ENCODE assay signal across 27 cellular contexts in the genomic region with DNA sequence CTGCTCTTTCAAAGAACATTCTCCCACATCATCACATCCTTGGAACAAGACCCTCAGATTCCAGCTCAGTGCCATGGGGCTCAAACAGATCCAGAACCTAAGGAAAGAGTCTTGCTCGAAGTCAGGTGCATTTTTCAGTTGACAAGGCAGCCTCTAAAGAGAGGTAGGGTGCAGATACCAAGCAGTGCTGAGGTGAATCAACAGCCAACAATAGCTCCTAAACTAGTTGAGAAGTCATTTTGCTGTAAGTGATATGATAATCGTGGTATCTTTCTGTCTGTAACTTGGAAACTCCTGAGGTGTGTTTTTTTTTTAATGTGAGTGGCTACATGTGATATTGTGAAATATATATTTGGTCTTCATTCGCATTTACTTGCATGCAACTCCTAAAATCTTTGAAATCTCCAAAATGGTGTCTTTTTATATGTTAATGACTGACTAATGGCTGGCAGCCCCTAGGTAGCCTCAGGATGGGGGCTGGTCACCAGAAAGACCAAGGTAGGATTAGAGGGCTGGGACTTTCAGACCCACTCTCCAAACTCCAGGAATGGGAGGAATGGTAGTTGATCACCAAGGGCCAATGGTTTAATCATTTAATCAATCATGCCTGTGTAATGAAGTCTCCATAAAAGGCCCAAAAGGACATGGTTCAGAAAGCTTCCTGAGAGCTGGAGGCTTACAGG.
DNase-seq lines count a peak whose midpoint lies in the region; ATAC-seq and TF ChIP-seq lines count a peak whose summit lies in the region.
"Had no signal": no experiment of that assay in that cellular context is flagged by ENCODE, and none has a peak within 500 bp of the region (broad histone marks: within the 10 kb centered on the region; RNA-seq: fewer than 3 reads in every experiment).

No MANE protein-coding gene starts in this region.

- H3F3A ChIP-seq in GM23338 (replicated peaks; ENCODE audit: low read depth): no peaks in the 10 kb centered on the region; the same call in 1 of the 2 replicates

- no peaks in the 10 kb centered on the region for H3K9me2 ChIP-seq in GM23338 (ENCODE audit: insufficient read depth)

- H3K36me3 Mint-ChIP-seq in GM23338 (ENCODE audit: low read depth) (peaks cover 90% of the 10 kb centered on the region), CD14-positive monocyte (peaks cover 74 to 79% of the 10 kb centered on the region in 2 donors)
- H3K36me3 Mint-ChIP-seq in activated T-helper 2 cell treated with anti-CD3 and anti-CD28 coated beads, Interferon-gamma antibody, Interleukin-2, Interleukin-4, amounts not matched to agents 10 μg/mL and 5 μg/mL and 100 μg/mL, durations not matched to agents 14 hours and 24 hours and 36 hours (ENCODE audit: low read depth): peaks cover 86% of the 10 kb centered on the region
- peaks cover 30 to 87% (median 77%) of the 10 kb centered on the region in 5 donors for H3K36me3 Mint-ChIP-seq in naive thymus-derived CD4-positive, alpha-beta T cell

- H3K9me3 ChIP-seq in naive thymus-derived CD4-positive, alpha-beta T cell (ENCODE audit: control insufficient read depth in 2 of 3, low read length in 3 of 3): no peaks in the 10 kb centered on the region
- H3K9me3 ChIP-seq: spleen, uterus had no signal

- peaks cover 50% of the 10 kb centered on the region for H3K4me1 Mint-ChIP-seq in GM23338
- peaks cover 7% of the 10 kb centered on the region for H3K4me1 Mint-ChIP-seq in activated T-helper 2 cell treated with anti-CD3 and anti-CD28 coated beads, Interferon-gamma antibody, Interleukin-2, Interleukin-4, amounts not matched to agents 10 μg/mL and 5 μg/mL and 100 μg/mL, durations not matched to agents 14 hours and 24 hours and 36 hours (ENCODE audit: low read depth)
- H3K4me1 Mint-ChIP-seq in naive thymus-derived CD4-positive, alpha-beta T cell: peaks cover 5 to 80% (median 33%) of the 10 kb centered on the region in 7 donors
- H3K4me1 Mint-ChIP-seq in CD14-positive monocyte: no peaks in the 10 kb centered on the region
- H3K4me1 Mint-ChIP-seq: stimulated activated memory B cell treated with anti-CD40 and anti-IgM and Interleukin-4, amounts not matched to agents 10 μg/mL and 1 μg/mL and 100 μg/mL, for 72 hours had no signal

- no peaks in the 10 kb centered on the region for H4K20me1 ChIP-seq in GM23338 (replicated peaks; ENCODE audit: insufficient read depth)

- ATAC-seq in GM23338 (peak; percentile 63), Right ventricle myocardium superior (ENCODE audit: poor library complexity) (no peak)
- no peak for ATAC-seq in naive thymus-derived CD4-positive, alpha-beta T cell
- ATAC-seq: HCT116; heart right ventricle; HepG2; left cardiac atrium; SK-N-SH treated with all-trans-retinoic acid at 6 μM for 48 hours; stimulated activated memory B cell treated with anti-CD40 and anti-IgM and Interleukin-4, amounts not matched to agents 10 μg/mL and 1 μg/mL and 100 μg/mL, for 72 hours had no signal

- peaks cover 5% of the 10 kb centered on the region; the same call in 2 of the 3 replicates for H3K9me3 Mint-ChIP-seq in GM23338
- peaks cover 6% of the 10 kb centered on the region for H3K9me3 Mint-ChIP-seq in activated T-helper 2 cell treated with anti-CD3 and anti-CD28 coated beads, Interferon-gamma antibody, Interleukin-2, Interleukin-4, amounts not matched to agents 10 μg/mL and 5 μg/mL and 100 μg/mL, durations not matched to agents 14 hours and 24 hours and 36 hours
- peaks cover 0 to 3% (median 0%) of the 10 kb centered on the region in 11 donors for H3K9me3 Mint-ChIP-seq in naive thymus-derived CD4-positive, alpha-beta T cell
- peaks cover 0 to 6% (median 0%) of the 10 kb centered on the region in 7 donors for H3K9me3 Mint-ChIP-seq in CD14-positive monocyte

- H3K4me1 ChIP-seq in GM23338 (ENCODE audit: insufficient read depth): peaks cover 40% of the 10 kb centered on the region
- H3K4me1 ChIP-seq in naive thymus-derived CD4-positive, alpha-beta T cell (ENCODE audit: control insufficient read depth in 2 of 2, insufficient read depth in 2 of 2, low read length in 2 of 2): peaks cover 0 to 3% of the 10 kb centered on the region in 2 donors
- H3K4me1 ChIP-seq: spleen, uterus had no signal

- POLR2A ChIA-PET in naive thymus-derived CD4-positive, alpha-beta T cell (lab: Charles Lee): interaction anchor here (0.5 to 4.1 kb wide), 5 partner anchors 10 to 67 kb away, joined by 3 to 17 read pairs (median 3); no protein-coding TSS in a partner anchor

- peak; percentile 44 for DNase-seq in activated CD8-positive, alpha-beta memory T cell treated with anti-CD3 and anti-CD28 coated beads for 24 hours
- DNase-seq in activated CD8-positive, alpha-beta memory T cell treated with anti-CD3 and anti-CD28 coated beads, Interleukin-2, amount 50 U/mL, for 4 hours: no peak
- DNase-seq in GM23338 (ENCODE audit: low spot score): no peak
- no peak for DNase-seq in activated T-helper 2 cell treated with anti-CD3 and anti-CD28 coated beads, Interferon-gamma antibody, Interleukin-2, Interleukin-4, amounts not matched to agents 10 μg/mL and 5 μg/mL and 100 μg/mL, durations not matched to agents 14 hours and 24 hours and 36 hours (ENCODE audit: low spot score)
- DNase-seq in naive thymus-derived CD4-positive, alpha-beta T cell: no peak
- DNase-seq in NCI-H2107 treated with DMSO at 0.1 percent for 48 hours (lab: John Stamatoyannopoulos, UW; ENCODE audit: unreplicated experiment): no peak
- no peak for DNase-seq in Right ventricle myocardium superior
- no peak for DNase-seq in CD14-positive monocyte (ENCODE audit: low spot score)
- DNase-seq: AML-193; amniotic stem cell; COR-L47; DMS79; effector CD4-positive, alpha-beta T cell; heart right ventricle; left cardiac atrium; NCI-H1048; NCI-H1930; NCI-H345; NCI-H82; spleen; stimulated activated CD4-positive, alpha-beta T cell treated with anti-CD3 and anti-CD28 coated beads, Interleukin-2, amount 100 ng/mL, for 48 hours; uterus; WERI-Rb-1 had no signal

- H3K27ac Mint-ChIP-seq in GM23338: peak overlapping the region; percentile 85
- peak overlapping the region; percentile 7 for H3K27ac Mint-ChIP-seq in activated T-helper 2 cell treated with anti-CD3 and anti-CD28 coated beads, Interferon-gamma antibody, Interleukin-2, Interleukin-4, amounts not matched to agents 10 μg/mL and 5 μg/mL and 100 μg/mL, durations not matched to agents 14 hours and 24 hours and 36 hours
- H3K27ac Mint-ChIP-seq in naive thymus-derived CD4-positive, alpha-beta T cell: peak overlapping the region in 8 of 9 donors; percentile 63 to 99 (median 83)
- H3K27ac Mint-ChIP-seq in CD14-positive monocyte: no peak overlapping the region
- H3K27ac Mint-ChIP-seq: stimulated activated memory B cell treated with anti-CD40 and anti-IgM and Interleukin-4, amounts not matched to agents 10 μg/mL and 1 μg/mL and 100 μg/mL, for 72 hours had no signal

- H3K4me2 ChIP-seq in GM23338: peak overlapping the region; percentile 58

- no peak for TF ChIP-seq CTCF in GM23338 (conservative IDR thresholded peaks at IDR 0.05; ENCODE audit: low read depth in 2 of 2)
- no peak for TF ChIP-seq CTCF in CD14-positive monocyte (IDR thresholded peaks at IDR 0.05)

- intact Hi-C loops in activated T-helper 2 cell treated with anti-CD3 and anti-CD28 coated beads, Interferon-gamma antibody, Interleukin-2, Interleukin-4, amounts not matched to agents 10 μg/mL and 5 μg/mL and 100 μg/mL, durations not matched to agents 14 hours and 24 hours and 36 hours (cut with micrococcal nuclease): no loop called here
- intact Hi-C loops in naive thymus-derived CD4-positive, alpha-beta T cell (cut with micrococcal nuclease): no loop called here
- intact Hi-C loops in Right ventricle myocardium superior (cut with DNase I) (no loop called here), CD14-positive monocyte (cut with micrococcal nuclease) (no loop called here)

- H2AFZ ChIP-seq in GM23338: no peak overlapping the region

- H3K79me2 ChIP-seq in GM23338 (replicated peaks; ENCODE audit: insufficient read depth): no peaks in the 10 kb centered on the region; the same call in 1 of the 2 replicates

- H3K4me3 Mint-ChIP-seq in GM23338: no peak overlapping the region
- H3K4me3 Mint-ChIP-seq in activated T-helper 2 cell treated with anti-CD3 and anti-CD28 coated beads, Interferon-gamma antibody, Interleukin-2, Interleukin-4, amounts not matched to agents 10 μg/mL and 5 μg/mL and 100 μg/mL, durations not matched to agents 14 hours and 24 hours and 36 hours (ENCODE audit: low read depth): no peak overlapping the region
- H3K4me3 Mint-ChIP-seq in naive thymus-derived CD4-positive, alpha-beta T cell: peak overlapping the region in 1 of 10 donors; percentile 13
- H3K4me3 Mint-ChIP-seq in CD14-positive monocyte: no peak overlapping the region
- H3K4me3 Mint-ChIP-seq: stimulated activated memory B cell treated with anti-CD40 and anti-IgM and Interleukin-4, amounts not matched to agents 10 μg/mL and 1 μg/mL and 100 μg/mL, for 72 hours had no signal

- H3K4me3 ChIP-seq in GM23338: 0 out of 2 replicates have a peak overlapping the region, but pooled peaks have one; percentile 12
- H3K4me3 ChIP-seq in naive thymus-derived CD4-positive, alpha-beta T cell (ENCODE audit: low read length): no peak overlapping the region
- H3K4me3 ChIP-seq: heart right ventricle, spleen, uterus had no signal

- peaks cover 8% of the 10 kb centered on the region; the same call in 1 of the 2 replicates for H3K36me3 ChIP-seq in GM23338 (ENCODE audit: insufficient read depth)
- peaks cover 0 to 78% (median 17%) of the 10 kb centered on the region in 3 experiments for H3K36me3 ChIP-seq in naive thymus-derived CD4-positive, alpha-beta T cell (ENCODE audit: control insufficient read depth in 2 of 3, insufficient read depth in 3 of 3, low read length in 3 of 3)
- H3K36me3 ChIP-seq: uterus, WERI-Rb-1 had no signal

- H3K27me3 Mint-ChIP-seq in GM23338 (ENCODE audit: insufficient read depth, low read depth, poor library complexity) (peaks cover 8% of the 10 kb centered on the region), CD14-positive monocyte (ENCODE audit: low read depth in 3 of 3) (no peaks in the 10 kb centered on the region)
- no peaks in the 10 kb centered on the region for H3K27me3 Mint-ChIP-seq in activated T-helper 2 cell treated with anti-CD3 and anti-CD28 coated beads, Interferon-gamma antibody, Interleukin-2, Interleukin-4, amounts not matched to agents 10 μg/mL and 5 μg/mL and 100 μg/mL, durations not matched to agents 14 hours and 24 hours and 36 hours (ENCODE audit: low read depth)
- H3K27me3 Mint-ChIP-seq in naive thymus-derived CD4-positive, alpha-beta T cell: no peaks in the 10 kb centered on the region
- H3K27me3 Mint-ChIP-seq: stimulated activated memory B cell treated with anti-CD40 and anti-IgM and Interleukin-4, amounts not matched to agents 10 μg/mL and 1 μg/mL and 100 μg/mL, for 72 hours had no signal

- CTCF ChIA-PET in naive thymus-derived CD4-positive, alpha-beta T cell (lab: Charles Lee): interaction anchor here (0.7 to 0.9 kb wide), 2 partner anchors 9 to 27 kb away, joined by 3 to 4 read pairs; no protein-coding TSS in a partner anchor

- no peaks in the 10 kb centered on the region for H3K27me3 ChIP-seq in GM23338 (ENCODE audit: insufficient read depth)
- no peaks in the 10 kb centered on the region for H3K27me3 ChIP-seq in naive thymus-derived CD4-positive, alpha-beta T cell (ENCODE audit: control insufficient read depth in 2 of 2, insufficient read depth in 2 of 2, low read length in 2 of 2)
- H3K27me3 ChIP-seq: heart right ventricle, spleen, uterus had no signal

- peak overlapping the region; percentile 70 for H3K27ac ChIP-seq in GM23338 (ENCODE audit: low read depth)
- peak overlapping the region; percentile 37 for H3K27ac ChIP-seq in naive thymus-derived CD4-positive, alpha-beta T cell (ENCODE audit: low read depth, low read length)
- H3K27ac ChIP-seq: heart right ventricle, spleen, uterus, WERI-Rb-1 had no signal

Comparison
In these comparisons a context has a peak if more than half of its experiments do, and no peak if none do; other contexts are left out.
1. H3K27ac Mint-ChIP-seq: peak in GM23338 (single experiment), activated T-helper 2 cell treated with anti-CD3 and anti-CD28 coated beads, Interferon-gamma antibody, Interleukin-2, Interleukin-4, amounts not matched to agents 10 μg/mL and 5 μg/mL and 100 μg/mL, durations not matched to agents 14 hours and 24 hours and 36 hours (single experiment) and naive thymus-derived CD4-positive, alpha-beta T cell (8 of 9); none in CD14-positive monocyte (0 of 7).